In genomic region chr2:27628767-27629709, GRCh38 we compare ENCODE assay signal across 8 cellular contexts. TPM values are rescaled to one million over a fixed set of nuclear protein-coding genes. Genes with fewer than 3 reads are reported as not detected.
DNase-seq lines count a peak whose midpoint lies in the region; ATAC-seq and TF ChIP-seq lines count a peak whose summit lies in the region.

Gene CCDC121, minus strand, starts transcription at chr2:27629012. Its CDS starts 1,213 bp downstream, at chr2:27627799.
Gene GPN1, plus strand, starts transcription at chr2:27629050. Its CDS starts 9 bp downstream, at chr2:27629059.

- peaks cover 30 to 44% of the 10 kb centered on the region in 2 donors for H3K36me3 Mint-ChIP-seq in CD14-positive monocyte

- H3K9me3 Mint-ChIP-seq in CD14-positive monocyte, result no peaks in the 10 kb centered on the region

- peak within 1 kb of the TSS in 1 of 7 donors; percentile 37 for H3K27ac Mint-ChIP-seq in CD14-positive monocyte

- H3K27me3 Mint-ChIP-seq in CD14-positive monocyte (ENCODE audit: low read depth in 3 of 3), result peaks cover 0 to 3% (median 0%) of the 10 kb centered on the region in 3 donors

- peaks cover 21% of the 10 kb centered on the region for H3K4me1 Mint-ChIP-seq in CD14-positive monocyte

- peak; percentile 92 for ATAC-seq in GM19328 (IDR thresholded peaks at IDR 0.05; ENCODE audit: unreplicated experiment)
- peak; percentile 98 for ATAC-seq in HG03460 (IDR thresholded peaks at IDR 0.05; ENCODE audit: unreplicated experiment)

- H3K27me3 ChIP-seq in dorsolateral prefrontal cortex, result no peaks in the 10 kb centered on the region

- TF ChIP-seq POLR2A in lower leg skin (IDR thresholded peaks at IDR 0.05), result no peak

- no peak within 1 kb of the TSS for H3K4me3 Mint-ChIP-seq in CD14-positive monocyte

- H3K27ac ChIP-seq in dorsolateral prefrontal cortex, result peak within 1 kb of the TSS; percentile 13 to 97 (median 86)

- intact Hi-C loops in CD14-positive monocyte (cut with micrococcal nuclease), result no loop called here
- intact Hi-C loops in dorsolateral prefrontal cortex (cut with DNase I), result loop anchor here (2.0 to 10.0 kb wide), 2 partner anchors 134 to 140 kb away; partner anchors contain the start of genes FNDC4 (in 1 of the 2), GCKR (in 1 of the 2) and IFT172 (in 1 of the 2)
- intact Hi-C loops in lower leg skin (cut with DNase I; ENCODE audit: low total_unique reads), result no loop called here

- peak within 1 kb of the TSS; percentile 68 to 99 (median 85) for H3K4me3 ChIP-seq in dorsolateral prefrontal cortex
- H3K4me3 ChIP-seq in lower leg skin (ENCODE audit: low read depth, poor library complexity, severe bottlenecking), result peak within 1 kb of the TSS; percentile 74

- 1% methylated on average over 42 to 44 of the region's 44 CpGs for WGBS in lower leg skin, 2 donors

- no peak for TF ChIP-seq CTCF in CD14-positive monocyte (IDR thresholded peaks at IDR 0.05)
- TF ChIP-seq CTCF in dorsolateral prefrontal cortex (IDR thresholded peaks at IDR 0.05 in 54 of 56, conservative IDR thresholded peaks at IDR 0.05 in 2 of 56; ENCODE audit: low read depth in 1 of 56, partially characterized antibody in 56 of 56), result peak in 9 of 56 donors; percentile 6 to 38 (median 22)
- TF ChIP-seq CTCF in lower leg skin (IDR thresholded peaks at IDR 0.05), result no peak

- DNase-seq in CD14-positive monocyte (ENCODE audit: low spot score) (peak; percentile 97), NCI-H526 treated with DMSO at 0.1 percent for 48 hours (lab: John Stamatoyannopoulos, UW) (peak; percentile 68), dorsolateral prefrontal cortex (peak; percentile 76 to 95 (median 90)), lower leg skin (ENCODE audit: low spot score in 2 of 2) (peak; percentile 90 to 98)
- peak; percentile 94 for DNase-seq in activated CD4-positive, alpha-beta T cell treated with anti-CD3 and anti-CD28 coated beads, Interleukin-2, amount 50 U/mL, for 1 hour
- peak; percentile 87 to 96 for DNase-seq in stimulated activated CD4-positive, alpha-beta T cell treated with anti-CD3 and anti-CD28 coated beads, Interleukin-4, amount 100 ng/mL, for 4 hours

RNA-seq across cellular contexts. Expression of gene CCDC121, which starts in this region (rescaled TPM):
- under 1 TPM; 0.22 to 0.53 TPM for polyA plus RNA-seq in CD14-positive monocyte
- total RNA-seq in dorsolateral prefrontal cortex (10 to 100 TPM in 10 of 120 experiments, 1 to 10 TPM in 110; 2.9 to 21.9 (median 6.8) TPM), lower leg skin (1 to 10 TPM; 2.0 to 6.2 (median 4.6) TPM)

RNA-seq across cellular contexts. Expression of gene GPN1, which starts in this region (rescaled TPM):
- polyA plus RNA-seq in CD14-positive monocyte, result 10 to 100 TPM; 46.8 to 49.8 TPM
- 10 to 100 TPM; 11.8 to 39.6 (median 21.3) TPM for total RNA-seq in dorsolateral prefrontal cortex
- 10 to 100 TPM; 15.3 to 23.2 (median 21.2) TPM for total RNA-seq in lower leg skin

Comparison
In these comparisons a context has a peak if more than half of its experiments do, and no peak if none do; other contexts are left out.
1. Peak in every context shown above with its lines: DNase-seq, ATAC-seq, H3K4me3 ChIP-seq and H3K27ac ChIP-seq.
2. intact Hi-C loops: an anchor here in dorsolateral prefrontal cortex (2.0 to 10.0 kb wide); none called in CD14-positive monocyte and lower leg skin.